Comparison of ENCODE assay signal across 2 cellular contexts in genomic region chr2:81007104-81007503, GRCh38.
TF ChIP-seq lines count a peak whose summit lies in the region.

No MANE protein-coding gene starts in this region.

TF ChIP-seq in HCT116, 20 proteins besides CTCF, POLR2A, EP300 and RAD21 (continued from another document):
- no peak for TF ChIP-seq JUND (IDR thresholded peaks at IDR 0.05)
- no peak for TF ChIP-seq ZNF274 (IDR thresholded peaks at IDR 0.05; ENCODE audit: low read depth, low read length)
- TF ChIP-seq CEBPB (IDR thresholded peaks at IDR 0.05; ENCODE audit: low read depth), result no peak
- no peak for TF ChIP-seq EGR1 (IDR thresholded peaks at IDR 0.05; ENCODE audit: low read depth)
- no peak for TF ChIP-seq ZBTB33 (IDR thresholded peaks at IDR 0.05; ENCODE audit: extremely low read depth, insufficient replicate concordance, low read length)
- TF ChIP-seq EZH2 (IDR thresholded peaks at IDR 0.05), result no peak
- TF ChIP-seq FOSL1 (IDR thresholded peaks at IDR 0.05; ENCODE audit: low read depth), result no peak
- TF ChIP-seq ATF3 (IDR thresholded peaks at IDR 0.05), result no peak
- no peak for TF ChIP-seq POLR2AphosphoS5 (IDR thresholded peaks at IDR 0.05; ENCODE audit: low read depth, low read length)
- TF ChIP-seq CBX3 (IDR thresholded peaks at IDR 0.05; ENCODE audit: low read depth), result no peak
- no peak for TF ChIP-seq EZH2phosphoT487 (IDR thresholded peaks at IDR 0.05; ENCODE audit: borderline replicate concordance)
- no peak for TF ChIP-seq TCF7L2 (IDR thresholded peaks at IDR 0.05; ENCODE audit: borderline replicate concordance, extremely low read depth, insufficient read depth, insufficient read length)
- no peak for TF ChIP-seq ELF1 (IDR thresholded peaks at IDR 0.05; ENCODE audit: borderline replicate concordance, low read depth)
- no peak for TF ChIP-seq YY1 (IDR thresholded peaks at IDR 0.05; ENCODE audit: extremely low read depth, insufficient replicate concordance, low read depth, low read length)
- TF ChIP-seq REST (IDR thresholded peaks at IDR 0.05; ENCODE audit: low read depth), result no peak

TF ChIP-seq in H1, 55 proteins besides CTCF, POLR2A, EP300 and RAD21 (continued from another document):
- no peak for TF ChIP-seq ATF3 (IDR thresholded peaks at IDR 0.05; ENCODE audit: insufficient read depth, low read depth, low read length)
- TF ChIP-seq PHF8 (conservative IDR thresholded peaks at IDR 0.05; ENCODE audit: low read depth, low read length), result no peak
- TF ChIP-seq TAF7 (optimal IDR thresholded peaks at IDR 0.05; ENCODE audit: borderline replicate concordance, low read depth, low read length), result no peak
- no peak for TF ChIP-seq KDM1A (IDR thresholded peaks at IDR 0.05; ENCODE audit: borderline replicate concordance, low read length)
- TF ChIP-seq BACH1 (IDR thresholded peaks at IDR 0.05; ENCODE audit: low read length), result no peak
- no peak for TF ChIP-seq HDAC6 (IDR thresholded peaks at IDR 0.05; ENCODE audit: low read depth, low read length)
